18 cellular contexts compared by ENCODE assay signal in genomic region chr18:21853972-21854563, GRCh38.
"Had no signal": no experiment of that assay in that cellular context is flagged by ENCODE, and none has a peak within 500 bp of the region (broad histone marks: within the 10 kb centered on the region; RNA-seq: fewer than 3 reads in every experiment).

No MANE protein-coding gene starts in this region.

- DNase-seq: activated CD4-positive, alpha-beta T cell treated with anti-CD3 and anti-CD28 coated beads, Interleukin-2, amount 10 ng/mL, durations not matched to agents 7 days and 5 days; activated effector memory CD4-positive, alpha-beta T cell treated with Interleukin-2 at 50 U/mL for 16 hours; brain microvascular endothelial cell; cerebellar nuclear complex; dermis blood vessel endothelial cell; foreskin melanocyte; head of caudate nucleus; left ventricle myocardium inferior; ovary; retina; substantia nigra; transverse colon had no signal

- H3K27me3 Mint-ChIP-seq: activated CD4-positive, alpha-beta T cell treated with anti-CD3 and anti-CD28 coated beads, Interleukin-2, amount 10 ng/mL, durations not matched to agents 7 days and 5 days had no signal

- ATAC-seq: activated naive CD4-positive, alpha-beta T cell treated with anti-CD3 and anti-CD28 coated beads, Interleukin-2, amount 50 U/mL, for 72 hours; stimulated activated effector memory CD8-positive, alpha-beta T cell treated with anti-CD3 and anti-CD28 coated beads, Interleukin-12 subunit alpha, Interleukin-12 subunit beta, amount 100 ng/mL, for 72 hours; WTC11 had no signal

- H3K4me1 Mint-ChIP-seq: WTC11 had no signal

- H3K9me3 ChIP-seq: left ventricle myocardium inferior, ovary, transverse colon had no signal

- H3K36me3 ChIP-seq: ovary had no signal

- H3K4me2 ChIP-seq: smooth muscle cell had no signal

- H3K4me3 ChIP-seq: left ventricle myocardium inferior, ovary, smooth muscle cell, transverse colon had no signal

- H3K4me3 Mint-ChIP-seq: activated CD4-positive, alpha-beta T cell treated with anti-CD3 and anti-CD28 coated beads, Interleukin-2, amount 10 ng/mL, durations not matched to agents 7 days and 5 days; neural crest cell; stimulated activated effector memory CD8-positive, alpha-beta T cell treated with anti-CD3 and anti-CD28 coated beads, Interleukin-12 subunit alpha, Interleukin-12 subunit beta, amount 100 ng/mL, for 72 hours; T-helper 1 cell treated with Interleukin-12 subunit alpha and Interleukin-12 subunit beta and Interleukin-4 antibody, amounts not matched to agents 30 μg/mL and 1 μg/mL, for 36 hours; WTC11 had no signal

- H3K27ac ChIP-seq: brain microvascular endothelial cell, left ventricle myocardium inferior, ovary, transverse colon had no signal

- H3K27ac Mint-ChIP-seq: activated CD4-positive, alpha-beta T cell treated with anti-CD3 and anti-CD28 coated beads, Interleukin-2, amount 10 ng/mL, durations not matched to agents 7 days and 5 days; stimulated activated effector memory CD8-positive, alpha-beta T cell treated with anti-CD3 and anti-CD28 coated beads, Interleukin-12 subunit alpha, Interleukin-12 subunit beta, amount 100 ng/mL, for 72 hours; T-helper 1 cell treated with Interleukin-12 subunit alpha and Interleukin-12 subunit beta and Interleukin-4 antibody, amounts not matched to agents 30 μg/mL and 1 μg/mL, for 36 hours; WTC11 had no signal

- H3K27me3 ChIP-seq: brain microvascular endothelial cell, ovary, transverse colon had no signal

- H3K9me3 Mint-ChIP-seq: activated CD4-positive, alpha-beta T cell treated with anti-CD3 and anti-CD28 coated beads, Interleukin-2, amount 10 ng/mL, durations not matched to agents 7 days and 5 days; activated naive CD4-positive, alpha-beta T cell treated with anti-CD3 and anti-CD28 coated beads, Interleukin-2, amount 50 U/mL, for 72 hours; neural crest cell; stimulated activated effector memory CD8-positive, alpha-beta T cell treated with anti-CD3 and anti-CD28 coated beads, Interleukin-12 subunit alpha, Interleukin-12 subunit beta, amount 100 ng/mL, for 72 hours; T-helper 1 cell treated with Interleukin-12 subunit alpha and Interleukin-12 subunit beta and Interleukin-4 antibody, amounts not matched to agents 30 μg/mL and 1 μg/mL, for 36 hours; WTC11 had no signal

- H3K4me1 ChIP-seq: left ventricle myocardium inferior had no signal
